Comparison of ENCODE assay signal across 12 cellular contexts in genomic region chr1:12172959-12173358, GRCh38. TPM values are rescaled to one million over a fixed set of nuclear protein-coding genes. Genes with fewer than 3 reads are reported as not detected.
A peak's percentile ranks its signal among the peaks of the same experiment; 100 is the strongest.
DNase-seq lines count a peak whose midpoint lies in the region; ATAC-seq and TF ChIP-seq lines count a peak whose summit lies in the region.
"Had no signal": no experiment of that assay in that cellular context is flagged by ENCODE, and none has a peak within 500 bp of the region (broad histone marks: within the 10 kb centered on the region; RNA-seq: fewer than 3 reads in every experiment).

No MANE protein-coding gene starts in this region.

- TF ChIP-seq RAD21 in liver (IDR thresholded peaks at IDR 0.05): no peak

- H3K4me1 ChIP-seq in liver (ENCODE audit: control insufficient read depth in 4 of 4, insufficient read depth in 4 of 4, low read length in 3 of 4) (peaks cover 13 to 75% (median 40%) of the 10 kb centered on the region in 4 donors), stomach smooth muscle (ENCODE audit: control insufficient read depth, insufficient read depth, low read length) (peaks cover 48% of the 10 kb centered on the region)
- H3K4me1 ChIP-seq: A549 had no signal

- H3K27ac ChIP-seq in liver (ENCODE audit: low read depth in 1 of 2, low read length in 2 of 2): peak overlapping the region; percentile 53 to 74
- peak overlapping the region; percentile 55 for H3K27ac ChIP-seq in stomach smooth muscle (ENCODE audit: low read length)
- H3K27ac ChIP-seq: A549, brain microvascular endothelial cell, SJSA1 had no signal

- H3K27me3 Mint-ChIP-seq in activated CD4-positive, alpha-beta T cell treated with anti-CD3 and anti-CD28 coated beads, Interleukin-2, amount 10 ng/mL, durations not matched to agents 24 days and 14 days: no peaks in the 10 kb centered on the region
- H3K27me3 Mint-ChIP-seq in activated naive CD8-positive, alpha-beta T cell: no peaks in the 10 kb centered on the region

- H3K4me3 ChIP-seq in liver (ENCODE audit: low read depth in 1 of 3, low read length in 3 of 3) (no peak overlapping the region), stomach smooth muscle (ENCODE audit: low read length in 2 of 2) (peak overlapping the region in 1 of 2 donors; percentile 29)
- H3K4me3 ChIP-seq: A549, SJSA1 had no signal

- intact Hi-C loops in activated CD4-positive, alpha-beta T cell treated with anti-CD3 and anti-CD28 coated beads, Interleukin-2, amount 10 ng/mL, durations not matched to agents 24 days and 14 days (cut with micrococcal nuclease): loop anchor here (1.0 to 10.0 kb wide), 3 partner anchors 16 to 342 kb away; no protein-coding TSS in a partner anchor

- H3K36me3 ChIP-seq in liver (ENCODE audit: control insufficient read depth in 4 of 4, insufficient read depth in 3 of 4, low read depth in 1 of 4, low read length in 3 of 4) (no peaks in the 10 kb centered on the region), stomach smooth muscle (ENCODE audit: control insufficient read depth in 2 of 2, insufficient read depth in 2 of 2, low read length in 2 of 2) (no peaks in the 10 kb centered on the region)
- H3K36me3 ChIP-seq: brain microvascular endothelial cell, SJSA1 had no signal

- H3K4me3 Mint-ChIP-seq in activated CD4-positive, alpha-beta T cell treated with anti-CD3 and anti-CD28 coated beads, Interleukin-2, amount 10 ng/mL, durations not matched to agents 24 days and 14 days: peak overlapping the region; percentile 86
- H3K4me3 Mint-ChIP-seq in activated naive CD8-positive, alpha-beta T cell: peak overlapping the region; percentile 77

- peaks cover 56% of the 10 kb centered on the region for H3K36me3 Mint-ChIP-seq in activated CD4-positive, alpha-beta T cell treated with anti-CD3 and anti-CD28 coated beads, Interleukin-2, amount 10 ng/mL, durations not matched to agents 24 days and 14 days (ENCODE audit: low read depth)
- H3K36me3 Mint-ChIP-seq in activated naive CD8-positive, alpha-beta T cell: peaks cover 12% of the 10 kb centered on the region

- WGBS in liver: 76% methylated on average over 2 of the region's 2 CpGs

- H3K9me3 ChIP-seq in liver (ENCODE audit: control insufficient read depth in 4 of 4, low read length in 3 of 4) (no peaks in the 10 kb centered on the region), stomach smooth muscle (ENCODE audit: control insufficient read depth in 2 of 2, low read length in 2 of 2) (no peaks in the 10 kb centered on the region)
- H3K9me3 ChIP-seq: A549, SJSA1 had no signal

- no peak for TF ChIP-seq CTCF in liver (IDR thresholded peaks at IDR 0.05; ENCODE audit: low read depth, low read length, missing input control)

- peak overlapping the region; percentile 42 to 45 for H3K9ac ChIP-seq in liver (ENCODE audit: low read depth in 1 of 2, low read length in 2 of 2)
- no peak overlapping the region for H3K9ac ChIP-seq in stomach smooth muscle (ENCODE audit: low read length in 2 of 2)

- no peak for ATAC-seq in GM21447 (IDR thresholded peaks at IDR 0.05; ENCODE audit: unreplicated experiment)
- ATAC-seq: A549 had no signal

- no peaks in the 10 kb centered on the region for H3K9me3 Mint-ChIP-seq in activated CD4-positive, alpha-beta T cell treated with anti-CD3 and anti-CD28 coated beads, Interleukin-2, amount 10 ng/mL, durations not matched to agents 24 days and 14 days
- peaks cover 4% of the 10 kb centered on the region for H3K9me3 Mint-ChIP-seq in activated naive CD8-positive, alpha-beta T cell (ENCODE audit: low read depth)

- no peak for DNase-seq in activated CD4-positive, alpha-beta T cell treated with anti-CD3 and anti-CD28 coated beads, Interleukin-2, amount 10 ng/mL, durations not matched to agents 24 days and 14 days
- DNase-seq in activated CD4-positive, alpha-beta T cell treated with anti-CD3 and anti-CD28 coated beads, Interleukin-2, amount 50 U/mL, for 1 hour: no peak
- DNase-seq in NCI-H345 treated with DMSO at 0.1 percent for 48 hours (lab: John Stamatoyannopoulos, UW; ENCODE audit: unreplicated experiment) (no peak), GOT3 (lab: John Stamatoyannopoulos, UW) (no peak)
- DNase-seq: brain microvascular endothelial cell had no signal

- peak overlapping the region; percentile 95 for H3K27ac Mint-ChIP-seq in activated CD4-positive, alpha-beta T cell treated with anti-CD3 and anti-CD28 coated beads, Interleukin-2, amount 10 ng/mL, durations not matched to agents 24 days and 14 days
- peak overlapping the region; percentile 97 for H3K27ac Mint-ChIP-seq in activated naive CD8-positive, alpha-beta T cell
- H3K27ac Mint-ChIP-seq: progenitor cell of endocrine pancreas had no signal

- peaks cover 85% of the 10 kb centered on the region for H3K4me1 Mint-ChIP-seq in activated CD4-positive, alpha-beta T cell treated with anti-CD3 and anti-CD28 coated beads, Interleukin-2, amount 10 ng/mL, durations not matched to agents 24 days and 14 days
- H3K4me1 Mint-ChIP-seq in activated naive CD8-positive, alpha-beta T cell (ENCODE audit: low read depth): peaks cover 83% of the 10 kb centered on the region

- H3K27me3 ChIP-seq in liver (ENCODE audit: control insufficient read depth in 4 of 4, insufficient read depth in 4 of 4, low read length in 3 of 4) (no peaks in the 10 kb centered on the region), stomach smooth muscle (ENCODE audit: control insufficient read depth in 1 of 2, insufficient read depth in 2 of 2, low read length in 2 of 2) (no peaks in the 10 kb centered on the region)
- H3K27me3 ChIP-seq: brain microvascular endothelial cell, SJSA1 had no signal

TF ChIP-seq in liver, 16 proteins besides CTCF, POLR2A, EP300 and RAD21:
- TF ChIP-seq HNF4A (conservative IDR thresholded peaks at IDR 0.05): no peak
- TF ChIP-seq FOXA1 (IDR thresholded peaks at IDR 0.05): no peak
- TF ChIP-seq, protein P1, sequence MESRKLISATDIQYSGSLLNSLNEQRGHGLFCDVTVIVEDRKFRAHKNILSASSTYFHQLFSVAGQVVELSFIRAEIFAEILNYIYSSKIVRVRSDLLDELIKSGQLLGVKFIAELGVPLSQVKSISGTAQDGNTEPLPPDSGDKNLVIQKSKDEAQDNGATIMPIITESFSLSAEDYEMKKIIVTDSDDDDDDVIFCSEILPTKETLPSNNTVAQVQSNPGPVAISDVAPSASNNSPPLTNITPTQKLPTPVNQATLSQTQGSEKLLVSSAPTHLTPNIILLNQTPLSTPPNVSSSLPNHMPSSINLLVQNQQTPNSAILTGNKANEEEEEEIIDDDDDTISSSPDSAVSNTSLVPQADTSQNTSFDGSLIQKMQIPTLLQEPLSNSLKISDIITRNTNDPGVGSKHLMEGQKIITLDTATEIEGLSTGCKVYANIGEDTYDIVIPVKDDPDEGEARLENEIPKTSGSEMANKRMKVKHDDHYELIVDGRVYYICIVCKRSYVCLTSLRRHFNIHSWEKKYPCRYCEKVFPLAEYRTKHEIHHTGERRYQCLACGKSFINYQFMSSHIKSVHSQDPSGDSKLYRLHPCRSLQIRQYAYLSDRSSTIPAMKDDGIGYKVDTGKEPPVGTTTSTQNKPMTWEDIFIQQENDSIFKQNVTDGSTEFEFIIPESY (IDR thresholded peaks at IDR 0.05): no peak

RNA-seq across cellular contexts. Expression of gene TNFRSF1B, which starts 6.2 kb away (rescaled TPM):
- 145 TPM in 2 replicates for total RNA-seq in activated CD4-positive, alpha-beta T cell treated with anti-CD3 and anti-CD28 coated beads, Interleukin-2, amount 10 ng/mL, durations not matched to agents 24 days and 14 days
- total RNA-seq in liver: 10 to 100 TPM; 16.0 to 16.9 TPM
- polyA plus RNA-seq in liver: 10 to 100 TPM in 1 of 2 donors, 1 to 10 TPM in 1; 7.2 to 19.6 TPM
- total RNA-seq: progenitor cell of endocrine pancreas had no signal

RNA-seq across cellular contexts. Expression of gene VPS13D, which starts 56.9 kb away (rescaled TPM):
- 26.9 and 30.8 TPM in 2 replicates for total RNA-seq in activated CD4-positive, alpha-beta T cell treated with anti-CD3 and anti-CD28 coated beads, Interleukin-2, amount 10 ng/mL, durations not matched to agents 24 days and 14 days
- 10 to 100 TPM; 14.5 to 68.3 TPM for total RNA-seq in liver
- polyA plus RNA-seq in liver: 10 to 100 TPM; 10.2 to 10.7 TPM

Comparison
In these comparisons a context has a peak if more than half of its experiments do, and no peak if none do; other contexts are left out.
1. H3K9ac ChIP-seq: peak in liver (2 of 2); none in stomach smooth muscle (0 of 2).